Comparison of ENCODE assay signal across 9 cellular contexts in the genomic region with DNA sequence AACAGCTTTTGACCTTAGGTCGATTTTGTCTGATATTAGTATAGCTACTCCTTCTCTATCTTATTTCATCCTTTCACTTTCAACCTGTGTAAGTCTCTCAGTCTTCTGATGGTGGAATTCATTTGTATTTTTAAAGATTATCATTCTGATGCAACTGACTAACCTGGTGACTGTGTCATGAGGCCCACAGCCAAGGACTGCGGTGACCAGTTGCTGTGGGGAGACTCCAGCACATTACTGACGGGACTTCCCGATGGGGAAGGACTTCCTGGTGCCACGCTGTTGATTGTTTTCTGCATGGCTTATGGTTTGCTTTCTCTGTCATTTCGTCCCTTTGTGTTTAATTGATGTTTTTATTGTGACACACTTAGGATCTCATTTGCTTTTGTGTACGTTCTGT. TPM values are rescaled to one million over a fixed set of nuclear protein-coding genes. Genes with fewer than 3 reads are reported as not detected.
A peak's percentile ranks its signal among the peaks of the same experiment; 100 is the strongest.
DNase-seq lines count a peak whose midpoint lies in the region; ATAC-seq, FAIRE-seq and TF ChIP-seq lines count a peak whose summit lies in the region.
"Had no signal": no experiment of that assay in that cellular context is flagged by ENCODE, and none has a peak within 500 bp of the region (broad histone marks: within the 10 kb centered on the region; RNA-seq: fewer than 3 reads in every experiment).

No MANE protein-coding gene starts in this region.

- WGBS in small intestine, 3 donors = 30 to 59% (median 34%) methylated on average over 7 of the region's 7 CpGs

- peak; percentile 80 for ATAC-seq in GM21447 (IDR thresholded peaks at IDR 0.05; ENCODE audit: unreplicated experiment)
- ATAC-seq in PC-3 = peak; percentile 81
- ATAC-seq: HCT116 had no signal

- no peaks in the 10 kb centered on the region for H3K79me2 ChIP-seq in PC-3 (ENCODE audit: low read length)

- intact Hi-C loops in PC-3 (cut with micrococcal nuclease) = no loop called here

- no peaks in the 10 kb centered on the region for H4K20me1 ChIP-seq in PC-3 (ENCODE audit: low read length)

- DNase-seq in GM06990 (ENCODE audit: extremely low read depth, insufficient read length) = peak; percentile 72
- peak; percentile 57 for DNase-seq in PC-3
- peak; percentile 53 for DNase-seq in glomerular visceral epithelial cell (ENCODE audit: extremely low spot score)
- DNase-seq in NCI-H1105 treated with DMSO at 0.1 percent for 48 hours (lab: John Stamatoyannopoulos, UW) = no peak
- DNase-seq in cortex of kidney (lab: John Stamatoyannopoulos, UW) = no peak
- DNase-seq in putamen (ENCODE audit: low spot score) = no peak
- DNase-seq in small intestine = no peak

- CTCF ChIA-PET in PC-3 (lab: Charles Lee) = no interaction called here

- POLR2A ChIA-PET in PC-3 (lab: Charles Lee; ENCODE audit: unreplicated experiment) = no interaction called here

- H3K9me3 ChIP-seq in PC-3 (ENCODE audit: low read length) (no peaks in the 10 kb centered on the region), small intestine (ENCODE audit: control insufficient read depth, low read depth) (no peaks in the 10 kb centered on the region)

- TF ChIP-seq CTCF in GM06990 (IDR thresholded peaks at IDR 0.05; ENCODE audit: insufficient read depth, low read length, poor library complexity, severe bottlenecking) (no peak), PC-3 (conservative IDR thresholded peaks at IDR 0.05; ENCODE audit: low read depth, low read length) (no peak)

- H3K4me2 ChIP-seq in PC-3 (ENCODE audit: low read length) = peak overlapping the region; percentile 19; the same call in 1 of the 2 replicates

- H3K36me3 ChIP-seq in GM06990 (ENCODE audit: control insufficient read depth, insufficient read depth, low read length) (no peaks in the 10 kb centered on the region), PC-3 (ENCODE audit: low read depth, low read length) (no peaks in the 10 kb centered on the region), small intestine (ENCODE audit: control insufficient read depth in 2 of 2, insufficient read depth in 2 of 2, low read length in 2 of 2) (no peaks in the 10 kb centered on the region)

- H3K9ac ChIP-seq in PC-3 (ENCODE audit: low read length) = no peak overlapping the region

- H3K9me2 ChIP-seq in PC-3 (replicated peaks; ENCODE audit: low read length) = no peaks in the 10 kb centered on the region

- H3K4me3 ChIP-seq in GM06990 (replicated peaks; ENCODE audit: low read depth, low read length) (peak overlapping the region; percentile 11), PC-3 (ENCODE audit: low read length) (no peak overlapping the region), small intestine (ENCODE audit: low read depth in 1 of 2, low read length in 2 of 2) (no peak overlapping the region)

- no peaks in the 10 kb centered on the region for H3F3A ChIP-seq in PC-3 (ENCODE audit: low read length, unreplicated experiment)

- H3K27me3 ChIP-seq in GM06990 (replicated peaks; ENCODE audit: control insufficient read depth, insufficient read depth, low read length) (no peaks in the 10 kb centered on the region), PC-3 (ENCODE audit: low read length) (no peaks in the 10 kb centered on the region), small intestine (ENCODE audit: control insufficient read depth in 2 of 2, insufficient read depth in 2 of 2, low read length in 2 of 2) (no peaks in the 10 kb centered on the region)

- H3K27ac ChIP-seq in PC-3 (ENCODE audit: low read length) (peak overlapping the region; percentile 27), small intestine (ENCODE audit: low read depth in 1 of 2, low read length in 1 of 2) (no peak overlapping the region)

- H3K4me1 ChIP-seq in PC-3 (ENCODE audit: insufficient read depth, low read length) (peaks cover 9% of the 10 kb centered on the region), small intestine (ENCODE audit: control insufficient read depth in 2 of 2, insufficient read depth in 1 of 2, low read depth in 1 of 2, low read length in 1 of 2) (no peaks in the 10 kb centered on the region)

- peak overlapping the region; percentile 75 for H2AFZ ChIP-seq in PC-3 (ENCODE audit: low read length)

- BruUV-seq in PC-3 (replicated peaks; lab: Mats Ljungman, UMichigan) = no TSS peak

- no peak for FAIRE-seq in small intestine (lab: Jason Lieb, UNC)

RNA-seq across cellular contexts. Expression of a gene that starts 34.2 kb away (rescaled TPM):
- 10.2 and 10.9 TPM in 2 replicates for total RNA-seq in PC-3 (2014; rRNA removed)
- polyA plus RNA-seq in small intestine = 10 to 100 TPM in 1 of 3 donors, 1 to 10 TPM in 2; 1.4 to 14.3 (median 2.9) TPM

Comparison
In these comparisons a context has a peak if more than half of its experiments do, and no peak if none do; other contexts are left out.
1. DNase-seq: peak in GM06990 (single experiment), PC-3 (single experiment) and glomerular visceral epithelial cell (single experiment); none in NCI-H1105 treated with DMSO at 0.1 percent for 48 hours (single experiment), cortex of kidney (single experiment), putamen (single experiment) and small intestine (single experiment).